8 cellular contexts compared by ENCODE assay signal in the genomic region with DNA sequence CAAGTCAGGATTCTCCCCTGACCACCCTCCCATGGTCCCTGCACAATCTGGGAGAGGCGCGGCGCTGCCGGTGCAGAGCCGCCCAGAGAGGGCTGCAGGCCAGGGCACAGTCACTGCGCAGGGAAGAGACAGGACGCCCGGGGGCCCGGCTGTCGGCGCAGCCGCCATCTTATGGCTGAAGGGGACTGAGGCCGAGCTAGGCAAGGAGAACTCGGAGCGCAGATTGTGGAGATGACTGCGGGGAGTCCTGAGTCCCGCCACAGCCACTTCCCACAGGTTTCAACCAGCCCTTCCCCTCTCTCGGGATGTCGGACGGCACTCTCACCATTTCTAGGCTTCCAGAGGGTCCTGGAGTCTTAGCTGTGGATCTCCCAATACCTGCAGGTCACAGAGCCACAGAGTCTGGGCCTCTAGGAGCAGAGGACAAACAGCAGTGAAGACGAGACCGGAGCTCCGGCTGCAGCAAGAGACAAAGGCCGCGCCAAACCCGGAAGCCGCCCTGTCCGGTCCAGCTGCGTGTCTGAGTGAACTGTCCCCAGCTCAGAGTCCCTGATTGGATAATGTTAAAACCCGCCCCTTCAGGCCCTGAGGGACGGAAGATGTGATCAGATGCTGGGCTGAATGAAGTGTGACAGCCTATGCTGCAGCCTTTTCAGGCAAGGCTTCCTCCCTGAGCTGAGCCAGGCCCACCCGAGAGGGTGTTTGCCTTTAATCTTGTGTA.
DNase-seq lines count a peak whose midpoint lies in the region; ATAC-seq and TF ChIP-seq lines count a peak whose summit lies in the region.

TSS of gene ZNF708 (minus strand) at position 526 of the 721 bp plus-strand sequence. CDS start at position 328, 198 bp downstream.

- CTCF ChIA-PET in AG04449 (lab: Yijun Ruan, JAX): interaction anchor here (1.4 kb wide), 1 partner anchor 30 kb away, joined by 3 read pairs; the partner anchor contains the start of gene ZNF738

- peak; percentile 100 for ATAC-seq in GM18907 (IDR thresholded peaks at IDR 0.05; ENCODE audit: unreplicated experiment)
- peak; percentile 100 for ATAC-seq in HG03159 (IDR thresholded peaks at IDR 0.05; ENCODE audit: unreplicated experiment)

- TF ChIP-seq CTCF in AG04449 (IDR thresholded peaks at IDR 0.05; ENCODE audit: insufficient read depth, low read length, missing control alignments): no peak

- POLR2A ChIA-PET in AG04449 (lab: Yijun Ruan, JAX): interaction anchor here (0.7 to 1.7 kb wide), 9 partner anchors 19 to 905 kb away, joined by 3 to 11 read pairs (median 4); partner anchors contain the start of genes ZNF429, ZNF430, ZNF493 and ZNF626

- H3K4me3 ChIP-seq in AG04449 (ENCODE audit: low read depth, low read length): peak within 1 kb of the TSS; percentile 95

- DNase-seq in AG04449 (ENCODE audit: low read depth, low spot score) (peak; percentile 57), NCI-H226 (peak; percentile 84), islet precursor cell (peak; percentile 96)
- peak; percentile 33 to 64 (median 48) for DNase-seq in activated CD4-positive, CD25-positive, alpha-beta regulatory T cell (lab: John Stamatoyannopoulos, UW)
- peak; percentile 63 for DNase-seq in central memory CD4-positive, alpha-beta T cell
- peak; percentile 69 to 76 (median 71) for DNase-seq in stimulated activated CD4-positive, alpha-beta T cell treated with anti-CD3 and anti-CD28 coated beads, Interleukin-12 subunit alpha, Interleukin-12 subunit beta, amount 100 ng/mL, for 48 hours (ENCODE audit: low read depth in 2 of 3, low spot score in 1 of 3)

Comparison
In these comparisons a context has a peak if more than half of its experiments do, and no peak if none do; other contexts are left out.
1. Peak in every context shown above with its lines: DNase-seq, ATAC-seq and H3K4me3 ChIP-seq.